Comparison of ENCODE assay signal across 8 cellular contexts in genomic region chr9:131621551-131622321, GRCh38.
DNase-seq lines count a peak whose midpoint lies in the region; ATAC-seq and TF ChIP-seq lines count a peak whose summit lies in the region.

No MANE protein-coding gene starts in this region.

- no peak overlapping the region for H3K4me3 Mint-ChIP-seq in brain

- WGBS in heart right ventricle, 2 donors = 92 to 93% methylated on average over 29 of the region's 29 CpGs

- no peaks in the 10 kb centered on the region for H3K9me3 Mint-ChIP-seq in brain

- H3K9me3 ChIP-seq in heart right ventricle (peaks cover 0 to 8% (median 0%) of the 10 kb centered on the region in 11 donors), upper lobe of right lung (no peaks in the 10 kb centered on the region)

- peak; percentile 37 for DNase-seq in Right ventricle myocardium superior
- no peak for DNase-seq in heart right ventricle
- DNase-seq in upper lobe of right lung = peak; percentile 81
- DNase-seq in foreskin keratinocyte = no peak
- no peak for DNase-seq in activated CD4-positive, alpha-beta T cell treated with anti-CD3 and anti-CD28 coated beads, Interleukin-2, amount 50 U/mL, for 4 hours
- DNase-seq in foreskin melanocyte = no peak

- H3K4me1 ChIP-seq in heart right ventricle (peaks cover 22 to 76% (median 42%) of the 10 kb centered on the region in 9 donors), upper lobe of right lung (peaks cover 14% of the 10 kb centered on the region), foreskin keratinocyte (peaks cover 8% of the 10 kb centered on the region)

- TF ChIP-seq CTCF in heart right ventricle (IDR thresholded peaks at IDR 0.05) = no peak
- no peak for TF ChIP-seq CTCF in brain (conservative IDR thresholded peaks at IDR 0.05)
- no peak for TF ChIP-seq CTCF in upper lobe of right lung (IDR thresholded peaks at IDR 0.05)
- no peak for TF ChIP-seq CTCF in foreskin keratinocyte (conservative IDR thresholded peaks at IDR 0.05)

- ATAC-seq in Right ventricle myocardium superior (ENCODE audit: poor library complexity) (no peak), heart right ventricle (no peak), HG03354 (IDR thresholded peaks at IDR 0.05; ENCODE audit: poor library complexity, severe bottlenecking, unreplicated experiment) (peak; percentile 49), upper lobe of right lung (peak; percentile 84), foreskin keratinocyte (no peak)

- H3K4me3 ChIP-seq in heart right ventricle (no peak overlapping the region), upper lobe of right lung (no peak overlapping the region)

- peaks cover 75% of the 10 kb centered on the region for H3K36me3 Mint-ChIP-seq in brain

- H3K27me3 Mint-ChIP-seq in brain = no peaks in the 10 kb centered on the region

- H3K27ac Mint-ChIP-seq in brain = peak overlapping the region; percentile 28 to 90 (median 72)

- intact Hi-C loops in Right ventricle myocardium superior (cut with DNase I) (no loop called here), heart right ventricle (cut with DNase I) (loop anchor here in 1 of 10 donors (10.0 kb wide), 1 partner anchor 427 kb away; no protein-coding TSS in a partner anchor), upper lobe of right lung (cut with DNase I) (no loop called here)

- peak overlapping the region in 2 of 10 donors; percentile 10 to 74 for H3K27ac ChIP-seq in heart right ventricle
- H3K27ac ChIP-seq in upper lobe of right lung = no peak overlapping the region
- H3K27ac ChIP-seq in foreskin keratinocyte = no peak overlapping the region

- H3K27me3 ChIP-seq in heart right ventricle (no peaks in the 10 kb centered on the region), upper lobe of right lung (no peaks in the 10 kb centered on the region), foreskin keratinocyte (no peaks in the 10 kb centered on the region)

- H3K4me1 Mint-ChIP-seq in brain = peaks cover 53% of the 10 kb centered on the region

- peaks cover 0 to 100% (median 46%) of the 10 kb centered on the region in 9 donors for H3K36me3 ChIP-seq in heart right ventricle
- H3K36me3 ChIP-seq in upper lobe of right lung = peaks cover 93% of the 10 kb centered on the region

Comparison
In these comparisons a context has a peak if more than half of its experiments do, and no peak if none do; other contexts are left out.
1. DNase-seq: peak in Right ventricle myocardium superior (single experiment) and upper lobe of right lung (single experiment); none in heart right ventricle (0 of 2), foreskin keratinocyte (0 of 2), activated CD4-positive, alpha-beta T cell treated with anti-CD3 and anti-CD28 coated beads, Interleukin-2, amount 50 U/mL, for 4 hours (0 of 2) and foreskin melanocyte (single experiment).
2. ATAC-seq: peak in HG03354 (single experiment) and upper lobe of right lung (single experiment); none in Right ventricle myocardium superior (single experiment), heart right ventricle (0 of 8) and foreskin keratinocyte (single experiment).